In genomic region chr3:139329364-139329850, GRCh38 we compare ENCODE assay signal across 8 cellular contexts. TPM values are rescaled to one million over a fixed set of nuclear protein-coding genes. Genes with fewer than 3 reads are reported as not detected.
DNase-seq lines count a peak whose midpoint lies in the region; ATAC-seq, FAIRE-seq and TF ChIP-seq lines count a peak whose summit lies in the region.

No MANE protein-coding gene starts in this region.

- no peak for TF ChIP-seq POLR2A in transverse colon (IDR thresholded peaks at IDR 0.05)

- FAIRE-seq in pancreas (lab: Jason Lieb, UNC) = no peak

- H3K27me3 ChIP-seq in MG63 (no peaks in the 10 kb centered on the region), SJSA1 (replicated peaks) (peaks cover 8% of the 10 kb centered on the region), pancreas (no peaks in the 10 kb centered on the region), transverse colon (peaks cover 28% of the 10 kb centered on the region)

- H3K4me3 ChIP-seq in HEK293 (ENCODE audit: low read depth, low read length) = peak overlapping the region; percentile 27; the same call in 1 of the 2 replicates
- no peak overlapping the region for H3K4me3 ChIP-seq in MG63
- no peak overlapping the region for H3K4me3 ChIP-seq in SJSA1
- no peak overlapping the region for H3K4me3 ChIP-seq in pancreas
- peak overlapping the region in 1 of 4 donors; percentile 13 for H3K4me3 ChIP-seq in transverse colon

- POLR2A ChIA-PET in GM10248 (lab: Yijun Ruan, JAX) (no interaction called here), HEK293 (lab: Yijun Ruan, JAX) (no interaction called here)

- WGBS in pancreas, 2 donors = 10 to 11% methylated on average over 25 of the region's 25 CpGs
- 12 to 20% methylated on average over 1 to 20 of the region's 25 CpGs for WGBS in transverse colon (ENCODE audit: low coverage in 1 of 2), 2 donors

- in situ Hi-C loops in transverse colon (cut with MboI; ENCODE audit: low pct_ligation_motif_present in 1 of 4, low pct_unique_long_range_greater_than_20kb in 1 of 4, low sequenced_read_pairs in 3 of 4) = loop anchor here in 3 of 4 donors (10.0 to 25.0 kb wide), 3 partner anchors 225 to 395 kb away; partner anchors contain the start of genes FOXL2 (in 2 of the 3) and FOXL2NB (in 2 of the 3)

- DNase-seq in GM10248 (ENCODE audit: extremely low spot score) = peak; percentile 91
- DNase-seq in MG63 = peak; percentile 90
- peak; percentile 79 to 87 for DNase-seq in SJSA1 (ENCODE audit: low read depth in 1 of 2, low spot score in 2 of 2)
- DNase-seq in activated gamma-delta T cell treated with anti-CD3 and anti-CD28 coated beads, Interleukin-2, amount 50 U/mL, for 16 hours (ENCODE audit: low read depth) = peak; percentile 82
- DNase-seq in glomerular visceral epithelial cell (ENCODE audit: extremely low spot score) = peak; percentile 87
- peak; percentile 82 to 100 (median 94) for DNase-seq in pancreas
- peak; percentile 92 for DNase-seq in transverse colon

- intact Hi-C loops in pancreas (cut with DNase I) (loop anchor here in 2 of 3 donors (5.0 to 10.0 kb wide), 3 partner anchors 217 to 395 kb away; partner anchors contain the start of genes FOXL2 (in 1 of the 2) and FOXL2NB (in 1 of the 2)), transverse colon (cut with DNase I; ENCODE audit: low total_unique reads) (loop anchor here (5.0 to 10.0 kb wide), 2 partner anchors 217 to 385 kb away; partner anchors contain the start of genes FOXL2 and FOXL2NB)

- CTCF ChIA-PET in GM10248 (lab: Yijun Ruan, JAX) = interaction anchor here (0.7 to 4.2 kb wide), 19 partner anchors 10 to 406 kb away, joined by 3 to 35 read pairs (median 4); no protein-coding TSS in a partner anchor
- CTCF ChIA-PET in HEK293 (lab: Yijun Ruan, JAX) = interaction anchor here (0.6 to 3.8 kb wide), 31 partner anchors 8 to 1195 kb away, joined by 3 to 35 read pairs (median 3); partner anchors contain the start of genes FOXL2 and FOXL2NB

- H3K27ac ChIP-seq in HEK293 (ENCODE audit: extremely low read depth, low read depth, low read length) (no peak overlapping the region), SJSA1 (no peak overlapping the region), pancreas (no peak overlapping the region), transverse colon (no peak overlapping the region)

- H3K36me3 ChIP-seq in HEK293 (ENCODE audit: control insufficient read depth in 2 of 2, insufficient read depth in 1 of 2, low read length in 2 of 2) = no peaks in the 10 kb centered on the region
- H3K36me3 ChIP-seq in MG63 = no peaks in the 10 kb centered on the region
- H3K36me3 ChIP-seq in SJSA1 = no peaks in the 10 kb centered on the region
- no peaks in the 10 kb centered on the region for H3K36me3 ChIP-seq in pancreas
- no peaks in the 10 kb centered on the region for H3K36me3 ChIP-seq in transverse colon

- H3K9me3 ChIP-seq in HEK293 (ENCODE audit: control insufficient read depth, insufficient read depth, low read depth, low read length) (no peaks in the 10 kb centered on the region), MG63 (no peaks in the 10 kb centered on the region), SJSA1 (replicated peaks) (no peaks in the 10 kb centered on the region), pancreas (no peaks in the 10 kb centered on the region), transverse colon (no peaks in the 10 kb centered on the region)

- no peak for TF ChIP-seq EP300 in transverse colon (IDR thresholded peaks at IDR 0.05; ENCODE audit: low read depth)

- TF ChIP-seq CTCF in GM10248 (IDR thresholded peaks at IDR 0.05; ENCODE audit: control extremely low read depth, extremely low read depth, low read depth, missing control alignments) = peak; percentile 100
- peak; percentile 99 for TF ChIP-seq CTCF in HEK293 (tag by site-specific recombination; IDR thresholded peaks at IDR 0.05)
- TF ChIP-seq CTCF in pancreas (IDR thresholded peaks at IDR 0.05) = peak; percentile 99
- TF ChIP-seq CTCF in transverse colon (IDR thresholded peaks at IDR 0.05) = peak; percentile 92 to 99 (median 97)

- H3K4me1 ChIP-seq in HEK293 (ENCODE audit: control insufficient read depth, insufficient read depth, low read length) (no peaks in the 10 kb centered on the region), SJSA1 (replicated peaks) (peaks cover 7% of the 10 kb centered on the region), pancreas (no peaks in the 10 kb centered on the region), transverse colon (peaks cover 0 to 7% (median 2%) of the 10 kb centered on the region in 4 donors)

- ATAC-seq in pancreas = peak; percentile 99

TF ChIP-seq in HEK293, 187 proteins besides CTCF, POLR2A, EP300 and RAD21 (continues in another document):
- TF ChIP-seq ZNF768 (tag by site-specific recombination; IDR thresholded peaks at IDR 0.05) (no peak), ZFP69B (tag by site-specific recombination; IDR thresholded peaks at IDR 0.05) (0 out of 2 replicates have a peak, but pooled peaks have one; percentile 14), KLF10 (tag by site-specific recombination; IDR thresholded peaks at IDR 0.05) (no peak), ZXDB (tag by site-specific recombination; IDR thresholded peaks at IDR 0.05) (0 out of 2 replicates have a peak, but pooled peaks have one; percentile 23), ZNF530 (tag by site-specific recombination; IDR thresholded peaks at IDR 0.05; ENCODE audit: low read depth) (no peak), ZNF660 (tag by site-specific recombination; IDR thresholded peaks at IDR 0.05) (0 out of 2 replicates have a peak, but pooled peaks have one; percentile 58), SALL2 (tag by site-specific recombination; IDR thresholded peaks at IDR 0.05; ENCODE audit: borderline replicate concordance) (no peak), ZNF76 (tag by site-specific recombination; IDR thresholded peaks at IDR 0.05; ENCODE audit: borderline replicate concordance, low read depth) (no peak), ZNF335 (tag by site-specific recombination; conservative IDR thresholded peaks at IDR 0.05) (0 out of 2 replicates have a peak, but pooled peaks have one; percentile 35), SETDB1 (IDR thresholded peaks at IDR 0.05; ENCODE audit: insufficient read length, low read length) (no peak), ZNF629 (tag by site-specific recombination; IDR thresholded peaks at IDR 0.05) (no peak), ZNF692 (tag by site-specific recombination; IDR thresholded peaks at IDR 0.05) (0 out of 2 replicates have a peak, but pooled peaks have one; percentile 29), ZNF223 (tag by site-specific recombination; IDR thresholded peaks at IDR 0.05) (no peak), SP3 (tag by site-specific recombination; IDR thresholded peaks at IDR 0.05) (peak; percentile 25; the same call in 1 of the 2 replicates), ZNF664 (tag by site-specific recombination; IDR thresholded peaks at IDR 0.05) (no peak), ZSCAN23 (tag by site-specific recombination; IDR thresholded peaks at IDR 0.05) (no peak), HOXD13 (CRISPR knock-in tag; IDR thresholded peaks at IDR 0.05; ENCODE audit: borderline replicate concordance) (no peak), GLIS1 (tag by site-specific recombination; IDR thresholded peaks at IDR 0.05) (0 out of 2 replicates have a peak, but pooled peaks have one; percentile 6)
- TF ChIP-seq, protein P1, sequence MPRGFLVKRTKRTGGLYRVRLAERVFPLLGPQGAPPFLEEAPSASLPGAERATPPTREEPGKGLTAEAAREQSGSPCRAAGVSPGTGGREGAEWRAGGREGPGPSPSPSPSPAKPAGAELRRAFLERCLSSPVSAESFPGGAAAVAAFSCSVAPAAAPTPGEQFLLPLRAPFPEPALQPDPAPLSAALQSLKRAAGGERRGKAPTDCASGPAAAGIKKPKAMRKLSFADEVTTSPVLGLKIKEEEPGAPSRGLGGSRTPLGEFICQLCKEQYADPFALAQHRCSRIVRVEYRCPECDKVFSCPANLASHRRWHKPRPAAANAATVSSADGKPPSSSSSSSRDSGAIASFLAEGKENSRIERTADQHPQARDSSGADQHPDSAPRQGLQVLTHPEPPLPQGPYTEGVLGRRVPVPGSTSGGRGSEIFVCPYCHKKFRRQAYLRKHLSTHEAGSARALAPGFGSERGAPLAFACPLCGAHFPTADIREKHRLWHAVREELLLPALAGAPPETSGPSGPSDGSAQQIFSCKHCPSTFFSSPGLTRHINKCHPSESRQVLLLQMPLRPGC (tag by site-specific recombination; IDR thresholded peaks at IDR 0.05) = 0 out of 2 replicates have a peak, but pooled peaks have one; percentile 30

RNA-seq across cellular contexts. Expression of gene MRPS22, which starts 14.4 kb away (rescaled TPM):
- total RNA-seq in MG63 (2014; rRNA removed; shearing (Covaris generic); ENCODE audit: low replicate concordance) = 147 and 166 TPM in 2 replicates
- 75.3 and 103 TPM in 2 replicates for total RNA-seq in SJSA1 (2014; rRNA removed; shearing (Covaris generic))
- 10 to 100 TPM; 17.3 to 27.2 (median 18.8) TPM for total RNA-seq in pancreas
- 10 to 100 TPM; 14.7 to 29.0 TPM for polyA plus RNA-seq in pancreas
- total RNA-seq in transverse colon = 10 to 100 TPM; 14.6 to 62.7 (median 51.6) TPM
